In the genomic region with DNA sequence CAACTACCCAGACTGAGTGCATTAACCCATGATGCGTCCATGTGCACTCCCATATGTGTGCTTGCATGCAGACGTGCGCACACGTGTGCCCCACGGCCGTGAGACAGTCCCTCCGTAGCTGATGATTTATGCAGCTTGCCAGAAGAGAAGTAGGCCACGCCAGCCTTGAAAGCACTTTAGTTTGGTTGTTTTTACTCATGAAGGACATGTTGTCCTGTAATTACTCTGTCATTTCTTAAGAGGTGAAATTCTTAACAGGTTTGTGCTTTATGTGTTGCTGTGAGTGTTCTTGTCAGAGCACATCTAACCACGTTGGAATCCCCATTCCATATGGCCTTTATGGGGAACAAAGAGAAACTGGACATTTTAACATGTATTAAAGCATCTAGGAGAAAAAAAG, we compare ENCODE assay signal across 1 cellular context.
TF ChIP-seq lines count a peak whose summit lies in the region.

No MANE protein-coding gene starts in this region.

TF ChIP-seq in HCT116, 20 proteins besides CTCF, POLR2A, EP300 and RAD21:
- TF ChIP-seq, protein P1, sequence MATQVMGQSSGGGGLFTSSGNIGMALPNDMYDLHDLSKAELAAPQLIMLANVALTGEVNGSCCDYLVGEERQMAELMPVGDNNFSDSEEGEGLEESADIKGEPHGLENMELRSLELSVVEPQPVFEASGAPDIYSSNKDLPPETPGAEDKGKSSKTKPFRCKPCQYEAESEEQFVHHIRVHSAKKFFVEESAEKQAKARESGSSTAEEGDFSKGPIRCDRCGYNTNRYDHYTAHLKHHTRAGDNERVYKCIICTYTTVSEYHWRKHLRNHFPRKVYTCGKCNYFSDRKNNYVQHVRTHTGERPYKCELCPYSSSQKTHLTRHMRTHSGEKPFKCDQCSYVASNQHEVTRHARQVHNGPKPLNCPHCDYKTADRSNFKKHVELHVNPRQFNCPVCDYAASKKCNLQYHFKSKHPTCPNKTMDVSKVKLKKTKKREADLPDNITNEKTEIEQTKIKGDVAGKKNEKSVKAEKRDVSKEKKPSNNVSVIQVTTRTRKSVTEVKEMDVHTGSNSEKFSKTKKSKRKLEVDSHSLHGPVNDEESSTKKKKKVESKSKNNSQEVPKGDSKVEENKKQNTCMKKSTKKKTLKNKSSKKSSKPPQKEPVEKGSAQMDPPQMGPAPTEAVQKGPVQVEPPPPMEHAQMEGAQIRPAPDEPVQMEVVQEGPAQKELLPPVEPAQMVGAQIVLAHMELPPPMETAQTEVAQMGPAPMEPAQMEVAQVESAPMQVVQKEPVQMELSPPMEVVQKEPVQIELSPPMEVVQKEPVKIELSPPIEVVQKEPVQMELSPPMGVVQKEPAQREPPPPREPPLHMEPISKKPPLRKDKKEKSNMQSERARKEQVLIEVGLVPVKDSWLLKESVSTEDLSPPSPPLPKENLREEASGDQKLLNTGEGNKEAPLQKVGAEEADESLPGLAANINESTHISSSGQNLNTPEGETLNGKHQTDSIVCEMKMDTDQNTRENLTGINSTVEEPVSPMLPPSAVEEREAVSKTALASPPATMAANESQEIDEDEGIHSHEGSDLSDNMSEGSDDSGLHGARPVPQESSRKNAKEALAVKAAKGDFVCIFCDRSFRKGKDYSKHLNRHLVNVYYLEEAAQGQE (IDR thresholded peaks at IDR 0.05; ENCODE audit: low read depth) = no peak
- TF ChIP-seq EGR1 (IDR thresholded peaks at IDR 0.05; ENCODE audit: low read depth) (no peak), SRF (IDR thresholded peaks at IDR 0.05; ENCODE audit: low read depth) (no peak), SP1 (IDR thresholded peaks at IDR 0.05; ENCODE audit: low read depth) (no peak), CEBPB (IDR thresholded peaks at IDR 0.05; ENCODE audit: low read depth) (no peak), YY1 (IDR thresholded peaks at IDR 0.05; ENCODE audit: extremely low read depth, insufficient replicate concordance, low read depth, low read length) (no peak), ELF1 (IDR thresholded peaks at IDR 0.05; ENCODE audit: borderline replicate concordance, low read depth) (no peak), CBX3 (IDR thresholded peaks at IDR 0.05; ENCODE audit: low read depth) (no peak), ZFX (IDR thresholded peaks at IDR 0.05) (no peak), SIN3A (IDR thresholded peaks at IDR 0.05; ENCODE audit: low read depth) (no peak), ZNF274 (IDR thresholded peaks at IDR 0.05; ENCODE audit: low read depth, low read length) (no peak), TCF7L2 (IDR thresholded peaks at IDR 0.05; ENCODE audit: borderline replicate concordance, extremely low read depth, insufficient read depth, insufficient read length) (no peak), POLR2AphosphoS5 (IDR thresholded peaks at IDR 0.05; ENCODE audit: low read depth, low read length) (no peak), EZH2phosphoT487 (IDR thresholded peaks at IDR 0.05; ENCODE audit: borderline replicate concordance) (no peak), EZH2 (IDR thresholded peaks at IDR 0.05) (no peak), FOSL1 (IDR thresholded peaks at IDR 0.05; ENCODE audit: low read depth) (no peak), MAX (IDR thresholded peaks at IDR 0.05) (no peak), JUND (IDR thresholded peaks at IDR 0.05) (no peak), ATF3 (IDR thresholded peaks at IDR 0.05) (no peak)
- TF ChIP-seq, protein P2, sequence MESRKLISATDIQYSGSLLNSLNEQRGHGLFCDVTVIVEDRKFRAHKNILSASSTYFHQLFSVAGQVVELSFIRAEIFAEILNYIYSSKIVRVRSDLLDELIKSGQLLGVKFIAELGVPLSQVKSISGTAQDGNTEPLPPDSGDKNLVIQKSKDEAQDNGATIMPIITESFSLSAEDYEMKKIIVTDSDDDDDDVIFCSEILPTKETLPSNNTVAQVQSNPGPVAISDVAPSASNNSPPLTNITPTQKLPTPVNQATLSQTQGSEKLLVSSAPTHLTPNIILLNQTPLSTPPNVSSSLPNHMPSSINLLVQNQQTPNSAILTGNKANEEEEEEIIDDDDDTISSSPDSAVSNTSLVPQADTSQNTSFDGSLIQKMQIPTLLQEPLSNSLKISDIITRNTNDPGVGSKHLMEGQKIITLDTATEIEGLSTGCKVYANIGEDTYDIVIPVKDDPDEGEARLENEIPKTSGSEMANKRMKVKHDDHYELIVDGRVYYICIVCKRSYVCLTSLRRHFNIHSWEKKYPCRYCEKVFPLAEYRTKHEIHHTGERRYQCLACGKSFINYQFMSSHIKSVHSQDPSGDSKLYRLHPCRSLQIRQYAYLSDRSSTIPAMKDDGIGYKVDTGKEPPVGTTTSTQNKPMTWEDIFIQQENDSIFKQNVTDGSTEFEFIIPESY (IDR thresholded peaks at IDR 0.05; ENCODE audit: extremely low read depth, insufficient replicate concordance, low read length) = no peak
